In the genomic region with DNA sequence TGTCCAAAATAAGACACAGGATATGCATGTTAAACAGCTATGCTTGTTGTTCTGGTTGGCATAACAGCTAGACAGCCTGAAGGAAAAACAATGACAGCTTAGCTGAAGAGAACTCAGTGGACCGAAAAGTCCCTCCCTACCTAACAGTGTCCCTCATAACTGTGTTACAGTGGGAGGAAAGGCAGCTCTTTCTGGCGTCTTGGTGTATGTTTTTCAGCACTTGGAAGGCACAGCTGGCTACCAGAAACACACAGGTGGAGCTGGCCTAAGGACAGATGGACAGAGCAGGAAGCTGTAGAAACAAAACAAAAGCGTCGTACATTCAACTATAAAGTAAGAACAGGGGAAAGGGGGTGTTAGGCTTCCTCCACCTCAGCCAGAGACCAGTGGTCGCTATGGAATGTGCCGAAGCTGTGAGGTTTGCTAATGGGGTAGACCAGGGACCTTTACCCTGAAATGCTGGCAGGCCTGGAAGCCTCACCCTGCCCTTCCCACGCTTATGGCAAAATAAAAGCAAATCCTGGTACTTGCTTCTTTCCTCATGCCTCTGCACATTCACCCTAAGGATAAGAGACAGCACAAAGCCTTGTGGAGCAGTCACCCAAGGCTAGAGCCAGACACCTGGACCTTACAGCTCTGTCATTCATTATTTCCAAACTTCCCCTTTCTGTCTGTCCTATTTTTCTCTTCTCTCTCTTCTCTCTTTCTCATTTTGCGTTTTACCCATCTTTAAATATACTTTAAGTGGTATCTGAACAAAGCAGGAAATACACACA, we compare ENCODE assay signal across 1 cellular context.
TF ChIP-seq lines count a peak whose summit lies in the region.

No MANE protein-coding gene starts in this region.

TF ChIP-seq in H1, 55 proteins besides CTCF, POLR2A, EP300 and RAD21 (continued from another document):
- no peak for TF ChIP-seq KDM4A (IDR thresholded peaks at IDR 0.05; ENCODE audit: low read depth, low read length, severe bottlenecking)
- TF ChIP-seq GTF2F1 (IDR thresholded peaks at IDR 0.05; ENCODE audit: borderline replicate concordance, low read depth, low read length) = no peak
- TF ChIP-seq MAFK (IDR thresholded peaks at IDR 0.05; ENCODE audit: low read depth, low read length) = no peak
- TF ChIP-seq KDM5A (IDR thresholded peaks at IDR 0.05; ENCODE audit: low read length) = no peak
- TF ChIP-seq RXRA (IDR thresholded peaks at IDR 0.05; ENCODE audit: insufficient read depth, low read depth, low read length) = no peak
